17 cellular contexts compared by ENCODE assay signal in genomic region chr22:44369241-44369652, GRCh38. TPM values are rescaled to one million over a fixed set of nuclear protein-coding genes. Genes with fewer than 3 reads are reported as not detected.
DNase-seq lines count a peak whose midpoint lies in the region; ATAC-seq and TF ChIP-seq lines count a peak whose summit lies in the region.
"Had no signal": no experiment of that assay in that cellular context is flagged by ENCODE, and none has a peak within 500 bp of the region (broad histone marks: within the 10 kb centered on the region; RNA-seq: fewer than 3 reads in every experiment).

No MANE protein-coding gene starts in this region.

- no peaks in the 10 kb centered on the region for H3K4me1 Mint-ChIP-seq in activated naive CD4-positive, alpha-beta T cell treated with anti-CD3 and anti-CD28 coated beads, Interleukin-2, amount 10 ng/mL, durations not matched to agents 7 days and 5 days
- peaks cover 0 to 2% (median 0%) of the 10 kb centered on the region in 4 donors for H3K4me1 Mint-ChIP-seq in naive thymus-derived CD8-positive, alpha-beta T cell
- H3K4me1 Mint-ChIP-seq: stimulated activated memory B cell treated with anti-CD40 and anti-IgM and Interleukin-4, amounts not matched to agents 10 μg/mL and 1 μg/mL and 100 μg/mL, for 72 hours had no signal

- no peak overlapping the region for H3K4me3 Mint-ChIP-seq in activated naive CD4-positive, alpha-beta T cell treated with anti-CD3 and anti-CD28 coated beads, Interleukin-2, amount 10 ng/mL, durations not matched to agents 7 days and 5 days
- H3K4me3 Mint-ChIP-seq in naive thymus-derived CD8-positive, alpha-beta T cell: no peak overlapping the region
- H3K4me3 Mint-ChIP-seq: effector memory CD8-positive, alpha-beta T cell; stimulated activated memory B cell treated with anti-CD40 and anti-IgM and Interleukin-4, amounts not matched to agents 10 μg/mL and 1 μg/mL and 100 μg/mL, for 72 hours had no signal

- CTCF ChIA-PET in activated naive CD4-positive, alpha-beta T cell treated with anti-CD3 and anti-CD28 coated beads, Interleukin-2, amount 10 ng/mL, durations not matched to agents 7 days and 5 days (lab: Charles Lee): no interaction called here

- no peaks in the 10 kb centered on the region for H3K36me3 Mint-ChIP-seq in activated naive CD4-positive, alpha-beta T cell treated with anti-CD3 and anti-CD28 coated beads, Interleukin-2, amount 10 ng/mL, durations not matched to agents 7 days and 5 days
- peaks cover 0 to 3% (median 0%) of the 10 kb centered on the region in 3 donors for H3K36me3 Mint-ChIP-seq in naive thymus-derived CD8-positive, alpha-beta T cell
- H3K36me3 Mint-ChIP-seq: stimulated activated memory B cell treated with anti-CD40 and anti-IgM and Interleukin-4, amounts not matched to agents 10 μg/mL and 1 μg/mL and 100 μg/mL, for 72 hours had no signal

- H3K27ac ChIP-seq in foreskin keratinocyte (no peak overlapping the region), sigmoid colon (no peak overlapping the region)
- H3K27ac ChIP-seq: adrenal gland, parathyroid adenoma, uterus had no signal

- H3K4me1 ChIP-seq in foreskin keratinocyte (no peaks in the 10 kb centered on the region), sigmoid colon (peaks cover 0 to 12% (median 6%) of the 10 kb centered on the region in 4 donors)
- H3K4me1 ChIP-seq: parathyroid adenoma, uterus had no signal

- peaks cover 24% of the 10 kb centered on the region for H3K27me3 Mint-ChIP-seq in activated naive CD4-positive, alpha-beta T cell treated with anti-CD3 and anti-CD28 coated beads, Interleukin-2, amount 10 ng/mL, durations not matched to agents 7 days and 5 days
- H3K27me3 Mint-ChIP-seq in naive thymus-derived CD8-positive, alpha-beta T cell: peaks cover 0 to 7% (median 0%) of the 10 kb centered on the region in 5 donors

- no peak for TF ChIP-seq EP300 in sigmoid colon (IDR thresholded peaks at IDR 0.05)

- ATAC-seq in foreskin keratinocyte: no peak
- ATAC-seq in naive thymus-derived CD8-positive, alpha-beta T cell: no peak
- ATAC-seq: effector memory CD8-positive, alpha-beta T cell; stimulated activated memory B cell treated with anti-CD40 and anti-IgM and Interleukin-4, amounts not matched to agents 10 μg/mL and 1 μg/mL and 100 μg/mL, for 72 hours had no signal

- peaks cover 2% of the 10 kb centered on the region for H3K9me3 Mint-ChIP-seq in activated naive CD4-positive, alpha-beta T cell treated with anti-CD3 and anti-CD28 coated beads, Interleukin-2, amount 10 ng/mL, durations not matched to agents 7 days and 5 days
- peaks cover 0 to 9% (median 3%) of the 10 kb centered on the region in 9 donors for H3K9me3 Mint-ChIP-seq in naive thymus-derived CD8-positive, alpha-beta T cell
- H3K9me3 Mint-ChIP-seq: stimulated activated memory B cell treated with anti-CD40 and anti-IgM and Interleukin-4, amounts not matched to agents 10 μg/mL and 1 μg/mL and 100 μg/mL, for 72 hours had no signal

- peak; percentile 19 for DNase-seq in activated naive CD4-positive, alpha-beta T cell treated with anti-CD3 and anti-CD28 coated beads, Interleukin-2, amount 10 ng/mL, durations not matched to agents 7 days and 5 days
- no peak for DNase-seq in activated naive CD4-positive, alpha-beta T cell treated with anti-CD3 and anti-CD28 coated beads, Interleukin-2, amount 50 U/mL, for 16 hours
- DNase-seq in RPMI8226: peak; percentile 29
- DNase-seq in foreskin keratinocyte: no peak
- peak; percentile 49 for DNase-seq in sigmoid colon
- DNase-seq in GM19238 (ENCODE audit: insufficient read length, low spot score): no peak
- DNase-seq in NCI-H2227 treated with DMSO at 0.1 percent for 48 hours (lab: John Stamatoyannopoulos, UW): no peak
- no peak for DNase-seq in naive thymus-derived CD8-positive, alpha-beta T cell
- DNase-seq: effector memory CD8-positive, alpha-beta T cell; KBM-7; NCI-H1436; NCI-H510A treated with DMSO at 0.1 percent for 48 hours; uterus had no signal

- H3K36me3 ChIP-seq in sigmoid colon: no peaks in the 10 kb centered on the region
- H3K36me3 ChIP-seq: adrenal gland, uterus had no signal

- peak; percentile 42 for TF ChIP-seq CTCF in foreskin keratinocyte (conservative IDR thresholded peaks at IDR 0.05)
- TF ChIP-seq CTCF in sigmoid colon (IDR thresholded peaks at IDR 0.05): no peak

- intact Hi-C loops in sigmoid colon (cut with DNase I): no loop called here

- H3K27me3 ChIP-seq in foreskin keratinocyte: peaks cover 33% of the 10 kb centered on the region
- no peaks in the 10 kb centered on the region for H3K27me3 ChIP-seq in sigmoid colon
- H3K27me3 ChIP-seq: adrenal gland, uterus had no signal

- H3K9me3 ChIP-seq in sigmoid colon: no peaks in the 10 kb centered on the region
- H3K9me3 ChIP-seq: adrenal gland, uterus had no signal

- POLR2A ChIA-PET in naive thymus-derived CD8-positive, alpha-beta T cell (lab: Charles Lee): no interaction called here

- TF ChIP-seq POLR2A in sigmoid colon (IDR thresholded peaks at IDR 0.05): no peak

- no peak overlapping the region for H3K4me3 ChIP-seq in sigmoid colon
- H3K4me3 ChIP-seq: adrenal gland, lung, uterus had no signal

- no peak overlapping the region for H3K27ac Mint-ChIP-seq in activated naive CD4-positive, alpha-beta T cell treated with anti-CD3 and anti-CD28 coated beads, Interleukin-2, amount 10 ng/mL, durations not matched to agents 7 days and 5 days
- H3K27ac Mint-ChIP-seq in naive thymus-derived CD8-positive, alpha-beta T cell: no peak overlapping the region
- H3K27ac Mint-ChIP-seq: effector memory CD8-positive, alpha-beta T cell; stimulated activated memory B cell treated with anti-CD40 and anti-IgM and Interleukin-4, amounts not matched to agents 10 μg/mL and 1 μg/mL and 100 μg/mL, for 72 hours had no signal

- 73 to 82% methylated on average over 16 of the region's 16 CpGs for WGBS in sigmoid colon, 2 donors

RNA-seq across cellular contexts. Expression of gene SHISAL1, which starts 56.5 kb away (rescaled TPM):
- total RNA-seq in foreskin keratinocyte (0.03 TPM in 1 of 2 replicates, not detected in the other), sigmoid colon (10 to 100 TPM; 20.7 to 32.4 (median 24.1) TPM)
- polyA plus RNA-seq in foreskin keratinocyte (0.01 TPM in 1 of 2 replicates, not detected in the other), sigmoid colon (1 to 10 TPM in 1 of 3 donors, under 1 TPM in 2; 0.23 to 1.3 (median 0.60) TPM)
- not detected for total RNA-seq in naive thymus-derived CD8-positive, alpha-beta T cell
- polyA plus RNA-seq in naive thymus-derived CD8-positive, alpha-beta T cell: not detected

Comparison
In these comparisons a context has a peak if more than half of its experiments do, and no peak if none do; other contexts are left out.
1. DNase-seq: peak in activated naive CD4-positive, alpha-beta T cell treated with anti-CD3 and anti-CD28 coated beads, Interleukin-2, amount 10 ng/mL, durations not matched to agents 7 days and 5 days (single experiment), RPMI8226 (single experiment) and sigmoid colon (single experiment); none in activated naive CD4-positive, alpha-beta T cell treated with anti-CD3 and anti-CD28 coated beads, Interleukin-2, amount 50 U/mL, for 16 hours (single experiment), foreskin keratinocyte (0 of 2), GM19238 (single experiment), NCI-H2227 treated with DMSO at 0.1 percent for 48 hours (single experiment) and naive thymus-derived CD8-positive, alpha-beta T cell (0 of 10).
2. RNA of gene SHISAL1, which starts 56.5 kb away (total RNA-seq): 20.7 to 32.4 TPM in sigmoid colon; 0.03 TPM in foreskin keratinocyte and not detected in naive thymus-derived CD8-positive, alpha-beta T cell; every median in the first group is over 10 times any median in the second.